ENCODE assay signal across 9 cellular contexts in the genomic region with DNA sequence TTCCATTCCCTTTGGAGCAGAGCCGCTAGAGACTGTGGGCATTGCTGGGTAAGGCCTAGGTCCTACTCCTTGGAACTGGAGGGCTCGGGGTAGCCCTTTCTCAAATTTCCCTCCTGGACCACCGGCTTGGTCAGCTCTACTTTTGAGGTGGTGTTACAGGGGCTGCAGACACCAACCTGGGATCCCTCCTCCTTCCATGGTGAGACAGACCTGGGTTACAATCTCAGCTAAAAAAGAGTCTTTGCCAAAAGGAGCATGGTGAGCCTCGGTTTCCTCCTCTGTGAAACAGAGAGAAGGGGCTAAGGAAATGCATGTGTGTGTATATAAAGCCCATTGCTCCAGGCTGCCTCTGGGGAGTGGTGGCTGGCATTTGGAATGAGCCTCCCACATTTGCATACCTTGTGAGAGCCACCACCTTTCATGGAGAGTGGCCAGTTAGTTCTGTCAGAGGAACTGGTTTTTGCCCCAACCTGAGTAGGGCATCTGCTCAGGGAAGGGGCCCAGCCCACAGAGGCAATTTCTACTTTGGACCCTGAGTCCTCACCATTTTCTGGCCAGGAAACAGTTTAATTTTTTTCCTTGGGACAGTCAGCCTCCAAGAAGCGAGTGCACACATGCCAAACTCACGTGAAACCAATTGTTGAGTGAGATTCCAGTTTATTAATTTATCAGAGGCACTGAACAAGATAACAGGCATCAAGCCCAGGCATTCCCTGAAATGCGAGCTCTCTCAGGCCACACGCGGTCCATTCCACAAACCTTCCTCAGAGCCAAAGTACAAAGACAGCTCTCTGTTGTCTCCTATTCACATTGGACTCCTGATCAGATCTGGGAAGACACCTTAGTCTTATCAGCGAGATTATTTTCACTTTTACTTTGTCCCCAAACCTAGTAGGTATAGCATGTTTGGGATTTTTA. TPM values are rescaled to one million over a fixed set of nuclear protein-coding genes. Genes with fewer than 3 reads are reported as not detected.
DNase-seq lines count a peak whose midpoint lies in the region; ATAC-seq, FAIRE-seq and TF ChIP-seq lines count a peak whose summit lies in the region.
"Had no signal": no experiment of that assay in that cellular context is flagged by ENCODE, and none has a peak within 500 bp of the region (broad histone marks: within the 10 kb centered on the region; RNA-seq: fewer than 3 reads in every experiment).

No MANE protein-coding gene starts in this region.

- CTCF ChIA-PET in HEK293 (lab: Yijun Ruan, JAX) = interaction anchor here (0.6 to 7.8 kb wide), 6 partner anchors 16 to 897 kb away, joined by 3 to 110 read pairs (median 4); no protein-coding TSS in a partner anchor

- H3K27me3 ChIP-seq in foreskin keratinocyte (no peaks in the 10 kb centered on the region), small intestine (ENCODE audit: control insufficient read depth in 2 of 2, insufficient read depth in 2 of 2, low read length in 2 of 2) (no peaks in the 10 kb centered on the region)

- H3K4me3 ChIP-seq in HEK293 (ENCODE audit: low read depth, low read length) (no peak overlapping the region), WI38 (ENCODE audit: low read depth, low read length) (peak overlapping the region; percentile 83), small intestine (ENCODE audit: low read depth in 1 of 2, low read length in 2 of 2) (peak overlapping the region in 1 of 2 donors; percentile 84)

- FAIRE-seq in small intestine (lab: Jason Lieb, UNC) (no peak), urothelium cell line (lab: Jason Lieb, UNC) (no peak)
- FAIRE-seq: GM19239 had no signal

- no peak for DNase-seq in foreskin keratinocyte
- peak; percentile 66 for DNase-seq in small intestine
- DNase-seq in urothelium cell line (ENCODE audit: low spot score) = no peak
- no peak for DNase-seq in NCI-H524 (lab: John Stamatoyannopoulos, UW)

- H3K36me3 ChIP-seq in HEK293 (ENCODE audit: control insufficient read depth in 2 of 2, insufficient read depth in 1 of 2, low read length in 2 of 2) (no peaks in the 10 kb centered on the region), small intestine (ENCODE audit: control insufficient read depth in 2 of 2, insufficient read depth in 2 of 2, low read length in 2 of 2) (no peaks in the 10 kb centered on the region)
- H3K36me3 ChIP-seq: neutrophil had no signal

- H3K27ac ChIP-seq in HEK293 (ENCODE audit: extremely low read depth, low read depth, low read length) (peak overlapping the region; percentile 8; the same call in 1 of the 2 replicates), foreskin keratinocyte (peak overlapping the region; percentile 86), small intestine (ENCODE audit: low read depth in 1 of 2, low read length in 1 of 2) (peak overlapping the region; percentile 2 to 92)
- H3K27ac ChIP-seq: neutrophil had no signal

- POLR2A ChIA-PET in HEK293 (lab: Yijun Ruan, JAX) = interaction anchor here (0.7 to 1.1 kb wide), 2 partner anchors 55 to 139 kb away, joined by 3 read pairs; no protein-coding TSS in a partner anchor

- ATAC-seq in foreskin keratinocyte = no peak
- no peak for ATAC-seq in GM21381 (IDR thresholded peaks at IDR 0.05; ENCODE audit: unreplicated experiment)

- H3K4me1 ChIP-seq in HEK293 (ENCODE audit: control insufficient read depth, insufficient read depth, low read length) = peaks cover 5% of the 10 kb centered on the region; the same call in 1 of the 2 replicates
- peaks cover 24% of the 10 kb centered on the region for H3K4me1 ChIP-seq in foreskin keratinocyte
- H3K4me1 ChIP-seq in small intestine (ENCODE audit: control insufficient read depth in 2 of 2, insufficient read depth in 1 of 2, low read depth in 1 of 2, low read length in 1 of 2) = peaks cover 6 to 9% of the 10 kb centered on the region in 2 donors

- TF ChIP-seq CTCF in HEK293 (tag by site-specific recombination; IDR thresholded peaks at IDR 0.05) (no peak), WI38 (IDR thresholded peaks at IDR 0.05; ENCODE audit: low read depth, low read length) (no peak), foreskin keratinocyte (conservative IDR thresholded peaks at IDR 0.05) (no peak)

- 24 to 50% (median 48%) methylated on average over 10 of the region's 10 CpGs for WGBS in small intestine, 3 donors

- H3K9me3 ChIP-seq in HEK293 (ENCODE audit: control insufficient read depth, insufficient read depth, low read depth, low read length) (no peaks in the 10 kb centered on the region), small intestine (ENCODE audit: control insufficient read depth, low read depth) (no peaks in the 10 kb centered on the region)
- H3K9me3 ChIP-seq: neutrophil had no signal

TF ChIP-seq in HEK293, 187 proteins besides CTCF, POLR2A, EP300 and RAD21:
- TF ChIP-seq ZBTB8A (tag by site-specific recombination; IDR thresholded peaks at IDR 0.05) (0 out of 2 replicates have a peak, but pooled peaks have one; percentile 3), GLIS1 (tag by site-specific recombination; IDR thresholded peaks at IDR 0.05) (0 out of 2 replicates have a peak, but pooled peaks have one; percentile 18), ZNF341 (tag by site-specific recombination; IDR thresholded peaks at IDR 0.05; ENCODE audit: low read depth) (peak; percentile 87), REPIN1 (tag by site-specific recombination; IDR thresholded peaks at IDR 0.05; ENCODE audit: low read depth) (no peak)
TF ChIP-seq in HEK293: peak in this region for 3.

RNA-seq across cellular contexts. Expression of gene SLC6A9, which starts 0.9 kb away (rescaled TPM):
- total RNA-seq in foreskin keratinocyte = 8.8 and 15.0 TPM in 2 replicates
- polyA plus RNA-seq in foreskin keratinocyte (8.5 and 14.7 TPM in 2 replicates), small intestine (10 to 100 TPM in 1 of 3 donors, 1 to 10 TPM in 1, under 1 TPM in 1; 0.81 to 15.7 (median 1.6) TPM)

RNA-seq across cellular contexts. Expression of gene CCDC24, which starts 40.8 kb away (rescaled TPM):
- total RNA-seq in foreskin keratinocyte = 12.4 and 12.9 TPM in 2 replicates
- 17.0 and 17.7 TPM in 2 replicates for polyA plus RNA-seq in foreskin keratinocyte
- 10 to 100 TPM in 2 of 3 donors, 1 to 10 TPM in 1; 5.8 to 35.1 (median 20.4) TPM for polyA plus RNA-seq in small intestine

RNA-seq across cellular contexts. Expression of gene B4GALT2, which starts 53.1 kb away (rescaled TPM):
- total RNA-seq in foreskin keratinocyte = 90.6 and 99.1 TPM in 2 replicates
- polyA plus RNA-seq in foreskin keratinocyte (93.3 and 101 TPM in 2 replicates), small intestine (10 to 100 TPM in 2 of 3 donors, 1 to 10 TPM in 1; 8.9 to 31.8 (median 20.0) TPM)

RNA-seq across cellular contexts. Expression of gene ATP6V0B, which starts 57.4 kb away (rescaled TPM):
- 170 and 176 TPM in 2 replicates for total RNA-seq in foreskin keratinocyte
- polyA plus RNA-seq in foreskin keratinocyte = 207 and 211 TPM in 2 replicates
- 100 to 1,000 TPM; 104 to 245 (median 201) TPM for polyA plus RNA-seq in small intestine

Comparison
In these comparisons a context has a peak if more than half of its experiments do, and no peak if none do; other contexts are left out.
1. H3K27ac ChIP-seq: peak in every context shown above with its lines; median percentile 86 in foreskin keratinocyte; 47 in small intestine; 8 in HEK293.